In genomic region chr11:1840780-1841480, GRCh38 we compare ENCODE assay signal across 1 cellular context.
TF ChIP-seq lines count a peak whose summit lies in the region.

No MANE protein-coding gene starts in this region.

TF ChIP-seq in HepG2, 621 proteins besides CTCF, POLR2A, EP300 and RAD21:
- TF ChIP-seq ZBTB38 (CRISPR knock-in tag; IDR thresholded peaks at IDR 0.05): peak; percentile 37; the same call in 1 of the 2 replicates
- TF ChIP-seq HNRNPL (IDR thresholded peaks at IDR 0.05; ENCODE audit: low read depth, low read length): 0 out of 2 replicates have a peak, but pooled peaks have one; percentile 33
- peak; percentile 70; the same call in 1 of the 2 replicates for TF ChIP-seq ZKSCAN5 (CRISPR knock-in tag; IDR thresholded peaks at IDR 0.05)
- TF ChIP-seq SKIL (CRISPR knock-in tag; IDR thresholded peaks at IDR 0.05; ENCODE audit: borderline replicate concordance): no peak
- no peak for TF ChIP-seq ZFAT (CRISPR knock-in tag; conservative IDR thresholded peaks at IDR 0.05)
- no peak for TF ChIP-seq ZMYM4 (CRISPR knock-in tag; IDR thresholded peaks at IDR 0.05)
- TF ChIP-seq KMT2B (CRISPR knock-in tag; IDR thresholded peaks at IDR 0.05): no peak
- TF ChIP-seq NCOR1 (IDR thresholded peaks at IDR 0.05; ENCODE audit: borderline replicate concordance, low read length): no peak
- TF ChIP-seq ATF7-NPFF (CRISPR knock-in tag; IDR thresholded peaks at IDR 0.05; ENCODE audit: low read depth): no peak
- TF ChIP-seq ZBTB8A (CRISPR knock-in tag; IDR thresholded peaks at IDR 0.05; ENCODE audit: borderline replicate concordance, low read depth): no peak
- TF ChIP-seq ZNF782 (CRISPR knock-in tag; IDR thresholded peaks at IDR 0.05; ENCODE audit: borderline replicate concordance): no peak
- no peak for TF ChIP-seq HOXA7 (CRISPR knock-in tag; IDR thresholded peaks at IDR 0.05)
TF ChIP-seq in HepG2: peak in this region for 3.
